9 cellular contexts compared by ENCODE assay signal in genomic region chr19:42206871-42207755, GRCh38. TPM values are rescaled to one million over a fixed set of nuclear protein-coding genes. Genes with fewer than 3 reads are reported as not detected.
DNase-seq lines count a peak whose midpoint lies in the region; FAIRE-seq and TF ChIP-seq lines count a peak whose summit lies in the region.
"Had no signal": no experiment of that assay in that cellular context is flagged by ENCODE, and none has a peak within 500 bp of the region (broad histone marks: within the 10 kb centered on the region; RNA-seq: fewer than 3 reads in every experiment).

No MANE protein-coding gene starts in this region.

- H3K27me3 ChIP-seq in PC-9 (ENCODE audit: insufficient read depth, low read depth) (no peaks in the 10 kb centered on the region), H1 (replicated peaks in 1 of 4; ENCODE audit: control insufficient read depth in 3 of 4, extremely low read depth in 1 of 4, insufficient read depth in 3 of 4, low read length in 3 of 4) (no peaks in the 10 kb centered on the region), skeletal muscle satellite cell (ENCODE audit: control insufficient read depth, insufficient read depth, low read length) (no peaks in the 10 kb centered on the region), esophagus muscularis mucosa (no peaks in the 10 kb centered on the region)

- no peak overlapping the region for H3K14ac ChIP-seq in H1 (ENCODE audit: insufficient read length)

- TF ChIP-seq CTCF in PC-9 (conservative IDR thresholded peaks at IDR 0.05) (no peak), H1 (IDR thresholded peaks at IDR 0.05; ENCODE audit: control extremely low read depth in 1 of 3, insufficient read depth in 1 of 3, low read depth in 1 of 3, low read length in 3 of 3) (no peak), esophagus muscularis mucosa (IDR thresholded peaks at IDR 0.05) (no peak)

- H2AFZ ChIP-seq in PC-9 = no peak overlapping the region
- no peak overlapping the region for H2AFZ ChIP-seq in H1 (ENCODE audit: low read length)

- H3K27ac ChIP-seq in PC-9 (peak overlapping the region; percentile 93), H1 (ENCODE audit: low read depth, low read length) (peak overlapping the region; percentile 1; the same call in 1 of the 2 replicates), esophagus muscularis mucosa (replicated peaks in 1 of 4) (no peak overlapping the region)

- H3K79me2 ChIP-seq in PC-9 (ENCODE audit: low read depth) (peaks cover 82% of the 10 kb centered on the region), H1 (ENCODE audit: control insufficient read depth in 1 of 2, insufficient read depth in 2 of 2, low read length in 2 of 2) (peaks cover 3 to 37% of the 10 kb centered on the region in 2 experiments; a peak in 3 of 4 replicates)

- H3K79me1 ChIP-seq in H1 (ENCODE audit: low read depth, low read length) = peaks cover 16% of the 10 kb centered on the region

- H3K4me1 ChIP-seq in PC-9 (replicated peaks; ENCODE audit: insufficient read depth) = peaks cover 48% of the 10 kb centered on the region
- peaks cover 0 to 10% (median 4%) of the 10 kb centered on the region in 4 experiments; a peak in 3 of 7 replicates for H3K4me1 ChIP-seq in H1 (replicated peaks in 1 of 4; ENCODE audit: control insufficient read depth in 3 of 4, insufficient read depth in 4 of 4, low read length in 3 of 4)
- peaks cover 22% of the 10 kb centered on the region for H3K4me1 ChIP-seq in skeletal muscle satellite cell (ENCODE audit: control insufficient read depth, insufficient read depth, low read length)
- peaks cover 0 to 3% (median 0%) of the 10 kb centered on the region in 4 donors for H3K4me1 ChIP-seq in esophagus muscularis mucosa

- TF ChIP-seq EP300 in H1 (IDR thresholded peaks at IDR 0.05; ENCODE audit: borderline replicate concordance in 1 of 2, low read depth in 2 of 2, low read length in 2 of 2) (no peak), esophagus muscularis mucosa (IDR thresholded peaks at IDR 0.05) (no peak)

- H2BK12ac ChIP-seq in H1 (ENCODE audit: low read depth, low read length) = no peak overlapping the region

- H3K36me3 ChIP-seq in PC-9 (ENCODE audit: low read depth) (peaks cover 51% of the 10 kb centered on the region), H1 (ENCODE audit: control insufficient read depth in 2 of 4, insufficient read depth in 4 of 4, low read length in 3 of 4) (peaks cover 6 to 60% (median 18%) of the 10 kb centered on the region in 4 experiments; a peak in 7 of 8 replicates), skeletal muscle satellite cell (ENCODE audit: insufficient read depth, low read length) (peaks cover 42% of the 10 kb centered on the region), esophagus muscularis mucosa (peaks cover 61 to 100% (median 90%) of the 10 kb centered on the region in 4 donors)

- no peak overlapping the region for H3K56ac ChIP-seq in H1 (replicated peaks; ENCODE audit: insufficient read length, low read depth, low read length)

- BruUV-seq in PC-9 (replicated peaks; lab: Mats Ljungman, UMichigan) = no TSS peak

- H4K91ac ChIP-seq in H1 (replicated peaks; ENCODE audit: insufficient read length, low read length) = no peak overlapping the region

- peak; percentile 83 for DNase-seq in GM03348 (ENCODE audit: low spot score)
- DNase-seq in PC-9 = peak; percentile 91 to 93
- DNase-seq in H1 (ENCODE audit: low read depth in 1 of 2, low spot score in 2 of 2) = no peak
- no peak for DNase-seq in GM19238 (ENCODE audit: insufficient read length, low spot score)
- DNase-seq in esophagus muscularis mucosa (ENCODE audit: extremely low spot score) = no peak
- no peak for DNase-seq in dedifferentiated amniotic fluid mesenchymal stem cell (ENCODE audit: extremely low spot score)
- DNase-seq: activated T-cell treated with anti-CD3 and anti-CD28 coated beads for 4 hours had no signal

- no peak overlapping the region for H3K18ac ChIP-seq in H1 (ENCODE audit: extremely low read depth, low read length)

- WGBS in H1 (ENCODE audit: extremely low coverage in 1 of 2, insufficient coverage in 1 of 2, insufficient read length in 1 of 2, insufficient replicate concordance in 2 of 2, low coverage in 1 of 2, low lambda C conversion rate in 2 of 2, missing lambda C conversion rate in 1 of 2), 2 experiments = 84% methylated on average over 14 of the region's 14 CpGs; no CpG with 5 or more reads in 1 of the 2 experiments
- 89% methylated on average over 6 of the region's 14 CpGs for WGBS in esophagus muscularis mucosa

- FAIRE-seq in H1 (lab: Jason Lieb, UNC) = no peak
- FAIRE-seq: GM12878 had no signal

- H3K4me2 ChIP-seq in PC-9 (peak overlapping the region; percentile 75), H1 (ENCODE audit: insufficient read depth in 1 of 2, low read depth in 2 of 2, low read length in 2 of 2) (no peak overlapping the region), skeletal muscle satellite cell (ENCODE audit: low read length) (peak overlapping the region; percentile 40)

- H3K4me3 ChIP-seq in PC-9 (peak overlapping the region; percentile 34; the same call in 1 of the 2 replicates), H1 (ENCODE audit: extremely low read depth in 1 of 4, insufficient read depth in 2 of 4, low read depth in 3 of 4, low read length in 4 of 4) (no peak overlapping the region), skeletal muscle satellite cell (ENCODE audit: low read length) (no peak overlapping the region), esophagus muscularis mucosa (no peak overlapping the region)
- H3K4me3 ChIP-seq: GM12878 had no signal

- no peak overlapping the region for H3K4ac ChIP-seq in H1 (replicated peaks; ENCODE audit: insufficient read length, low read depth, low read length)

- TF ChIP-seq POLR2A in H1 (IDR thresholded peaks at IDR 0.05; ENCODE audit: control extremely low read depth in 1 of 2, low read depth in 2 of 2, low read length in 2 of 2) = no peak
- TF ChIP-seq POLR2A in esophagus muscularis mucosa (IDR thresholded peaks at IDR 0.05; ENCODE audit: low read depth) = no peak

- no peak overlapping the region for H4K8ac ChIP-seq in H1 (ENCODE audit: extremely low read depth, insufficient read depth, low read length)

- H3K23me2 ChIP-seq in H1 (ENCODE audit: low read depth, low read length) = no peaks in the 10 kb centered on the region

- H3K9me3 ChIP-seq in PC-9 (ENCODE audit: insufficient read depth, low read depth) (no peaks in the 10 kb centered on the region), H1 (ENCODE audit: insufficient read depth in 2 of 2, low read depth in 1 of 2, low read length in 1 of 2) (no peaks in the 10 kb centered on the region), skeletal muscle satellite cell (replicated peaks; ENCODE audit: low read length) (no peaks in the 10 kb centered on the region), esophagus muscularis mucosa (no peaks in the 10 kb centered on the region)

- no peak overlapping the region for H2BK120ac ChIP-seq in H1 (replicated peaks; ENCODE audit: low read depth, low read length)

- no peak for TF ChIP-seq RAD21 in H1 (IDR thresholded peaks at IDR 0.05 in 1 of 2, conservative IDR thresholded peaks at IDR 0.05 in 1 of 2; ENCODE audit: low read depth in 2 of 2, low read length in 2 of 2)

- no peak overlapping the region; the same call in 1 of the 2 replicates for H2BK5ac ChIP-seq in H1 (ENCODE audit: low read depth, low read length)

- CTCF ChIA-PET in PC-9 (lab: Charles Lee) (interaction anchor here (0.7 to 0.8 kb wide), 2 partner anchors 36 to 76 kb away, joined by 3 to 4 read pairs; no protein-coding TSS in a partner anchor), H1 (lab: Charles Lee; ENCODE audit: partially characterized antibody) (interaction anchor here (1.0 to 1.5 kb wide), 3 partner anchors 9 to 93 kb away, joined by 3 to 5 read pairs (median 3); no protein-coding TSS in a partner anchor)

- H3K23ac ChIP-seq in H1 (ENCODE audit: insufficient read length) = no peak overlapping the region

- intact Hi-C loops in PC-9 (cut with micrococcal nuclease; ENCODE audit: unreplicated experiment) = loop anchor here (1.0 to 5.0 kb wide), 3 partner anchors 10 to 74 kb away; partner anchors contain the start of genes DEDD2 and GSK3A
- intact Hi-C loops in esophagus muscularis mucosa (cut with DNase I) = no loop called here

- POLR2A ChIA-PET in PC-9 (lab: Charles Lee; ENCODE audit: unreplicated experiment) (interaction anchor here (0.5 to 1.0 kb wide), 3 partner anchors 10 to 74 kb away, joined by 3 to 9 read pairs (median 3); no protein-coding TSS in a partner anchor), H1 (lab: Charles Lee; ENCODE audit: partially characterized antibody) (interaction anchor here (0.7 to 2.2 kb wide), 4 partner anchors 10 to 143 kb away, joined by 3 to 5 read pairs (median 4); partner anchors contain the start of genes DEDD2, GRIK5 and ZNF526)

- H2BK20ac ChIP-seq in H1 (ENCODE audit: low read length) = no peak overlapping the region

- H4K5ac ChIP-seq in H1 (ENCODE audit: insufficient read length, low read depth, low read length) = no peak overlapping the region

- H3K9ac ChIP-seq in H1 (replicated peaks in 1 of 4; ENCODE audit: extremely low read depth in 1 of 4, low read depth in 3 of 4, low read length in 3 of 4) (no peak overlapping the region), skeletal muscle satellite cell (ENCODE audit: low read depth, low read length) (no peak overlapping the region)

- H2AK5ac ChIP-seq in H1 (ENCODE audit: low read depth, low read length) = no peak overlapping the region

- H4K20me1 ChIP-seq in PC-9 (ENCODE audit: insufficient read depth) (no peaks in the 10 kb centered on the region), H1 (replicated peaks in 1 of 2; ENCODE audit: control insufficient read depth in 1 of 2, insufficient read depth in 2 of 2, low read length in 2 of 2) (peaks cover 5 to 23% of the 10 kb centered on the region in 2 experiments)

- H3F3A ChIP-seq in PC-9 (ENCODE audit: insufficient read depth, low read depth) = peaks cover 56% of the 10 kb centered on the region

- no peaks in the 10 kb centered on the region for H3K9me2 ChIP-seq in PC-9 (ENCODE audit: insufficient read depth)

- H2BK15ac ChIP-seq in H1 (ENCODE audit: low read length) = no peak overlapping the region

RNA-seq across cellular contexts. Expression of gene DEDD2, which starts 10.4 kb away (rescaled TPM):
- total RNA-seq in PC-9 (2021) (45.6 and 49.6 TPM in 2 replicates), esophagus muscularis mucosa (10 to 100 TPM; 22.0 to 42.1 (median 31.2) TPM)
- 32.6 and 37.8 TPM in 2 replicates for total RNA-seq in H1 (2021; fragmentation: NEBNext Ultra II Directional; extraction: Animal tissue kit (Norgen Biotek cat#: 25700))
- polyA plus RNA-seq in H1 (2011; rRNA removed) = 65.0 and 74.3 TPM in 2 replicates
- 64.5 TPM for polyA plus RNA-seq in H1 (2011; cell fraction: cytosol; rRNA removed)
- polyA plus RNA-seq in H1 (2011; cell fraction: nucleus; rRNA removed) = 52.0 TPM
- polyA plus RNA-seq in H1 (2012, experiment 1 of 2) = 29.1 to 44.2 TPM (median 37.3 TPM) in 4 replicates
- polyA plus RNA-seq in H1 (2012, experiment 2 of 2) = 36.5 TPM
- 20.7 TPM for polyA plus RNA-seq in H1 (2013, experiment 1 of 2)
- 22.1 TPM for polyA plus RNA-seq in H1 (2013, experiment 2 of 2)
- 22.7 and 27.2 TPM in 2 replicates for polyA minus RNA-seq in H1 (2011; rRNA and poly(A)+ RNA removed)
- 19.7 TPM for polyA minus RNA-seq in H1 (2011; cell fraction: cytosol; rRNA and poly(A)+ RNA removed)
- 20.2 TPM for polyA minus RNA-seq in H1 (2011; cell fraction: nucleus; rRNA and poly(A)+ RNA removed)
- total RNA-seq in skeletal muscle satellite cell (2012; rRNA removed) = 20.3 and 22.7 TPM in 2 replicates

RNA-seq across cellular contexts. Expression of gene ZNF526, which starts 13.0 kb away (rescaled TPM):
- total RNA-seq in PC-9 (2021) = 13.4 and 13.9 TPM in 2 replicates
- total RNA-seq in H1 (2021; fragmentation: NEBNext Ultra II Directional; extraction: Animal tissue kit (Norgen Biotek cat#: 25700)) = 13.5 and 14.1 TPM in 2 replicates
- 8.4 and 10.0 TPM in 2 replicates for polyA plus RNA-seq in H1 (2011; rRNA removed)
- 5.9 TPM for polyA plus RNA-seq in H1 (2011; cell fraction: cytosol; rRNA removed)
- 8.1 TPM for polyA plus RNA-seq in H1 (2011; cell fraction: nucleus; rRNA removed)
- polyA plus RNA-seq in H1 (2012, experiment 1 of 2) = 8.9 to 13.4 TPM (median 11.7 TPM) in 4 replicates
- polyA plus RNA-seq in H1 (2012, experiment 2 of 2) = 12.1 TPM
- 5.9 TPM for polyA plus RNA-seq in H1 (2013, experiment 1 of 2)
- polyA plus RNA-seq in H1 (2013, experiment 2 of 2) = 5.6 TPM
- polyA minus RNA-seq in H1 (2011; rRNA and poly(A)+ RNA removed) = 17.3 and 18.5 TPM in 2 replicates
- 9.7 TPM for polyA minus RNA-seq in H1 (2011; cell fraction: cytosol; rRNA and poly(A)+ RNA removed)
- 13.3 TPM for polyA minus RNA-seq in H1 (2011; cell fraction: nucleus; rRNA and poly(A)+ RNA removed)
- 13.7 and 17.3 TPM in 2 replicates for total RNA-seq in skeletal muscle satellite cell (2012; rRNA removed)
- total RNA-seq in esophagus muscularis mucosa = 1 to 10 TPM; 4.3 to 8.6 (median 7.1) TPM

RNA-seq across cellular contexts. Expression of gene GSK3A, which starts 35.3 kb away (rescaled TPM):
- 37.4 and 44.6 TPM in 2 replicates for total RNA-seq in PC-9 (2021)
- 54.9 and 55.3 TPM in 2 replicates for total RNA-seq in H1 (2021; fragmentation: NEBNext Ultra II Directional; extraction: Animal tissue kit (Norgen Biotek cat#: 25700))
- 84.0 and 89.0 TPM in 2 replicates for polyA plus RNA-seq in H1 (2011; rRNA removed)
- 50.8 TPM for polyA plus RNA-seq in H1 (2011; cell fraction: cytosol; rRNA removed)
- 64.5 TPM for polyA plus RNA-seq in H1 (2011; cell fraction: nucleus; rRNA removed)
- polyA plus RNA-seq in H1 (2012, experiment 1 of 2) = 47.7 to 66.9 TPM (median 65.1 TPM) in 4 replicates
- 72.4 TPM for polyA plus RNA-seq in H1 (2012, experiment 2 of 2)
- 70.7 TPM for polyA plus RNA-seq in H1 (2013, experiment 1 of 2)
- polyA plus RNA-seq in H1 (2013, experiment 2 of 2) = 64.0 TPM
- polyA minus RNA-seq in H1 (2011; rRNA and poly(A)+ RNA removed) = 33.0 and 46.2 TPM in 2 replicates
- 23.0 TPM for polyA minus RNA-seq in H1 (2011; cell fraction: cytosol; rRNA and poly(A)+ RNA removed)
- 13.5 TPM for polyA minus RNA-seq in H1 (2011; cell fraction: nucleus; rRNA and poly(A)+ RNA removed)
- 21.4 and 22.3 TPM in 2 replicates for total RNA-seq in skeletal muscle satellite cell (2012; rRNA removed)
- total RNA-seq in esophagus muscularis mucosa = 10 to 100 TPM; 33.8 to 46.1 (median 41.8) TPM

RNA-seq across cellular contexts. Expression of gene ERF, which starts 47.8 kb away (rescaled TPM):
- total RNA-seq in PC-9 (2021) (57.4 and 79.1 TPM in 2 replicates), esophagus muscularis mucosa (10 to 100 TPM; 16.6 to 38.8 (median 35.5) TPM)
- total RNA-seq in H1 (2021; fragmentation: NEBNext Ultra II Directional; extraction: Animal tissue kit (Norgen Biotek cat#: 25700)) = 62.7 and 73.9 TPM in 2 replicates
- polyA plus RNA-seq in H1 (2011; rRNA removed) = 43.7 and 67.6 TPM in 2 replicates
- 45.9 TPM for polyA plus RNA-seq in H1 (2011; cell fraction: cytosol; rRNA removed)
- polyA plus RNA-seq in H1 (2011; cell fraction: nucleus; rRNA removed) = 144 TPM
- 39.2 to 53.3 TPM (median 50.3 TPM) in 4 replicates for polyA plus RNA-seq in H1 (2012, experiment 1 of 2)
- polyA plus RNA-seq in H1 (2012, experiment 2 of 2) = 34.9 TPM
- 40.5 TPM for polyA plus RNA-seq in H1 (2013, experiment 1 of 2)
- polyA plus RNA-seq in H1 (2013, experiment 2 of 2) = 40.3 TPM
- polyA minus RNA-seq in H1 (2011; rRNA and poly(A)+ RNA removed) = 20.2 and 23.3 TPM in 2 replicates
- polyA minus RNA-seq in H1 (2011; cell fraction: cytosol; rRNA and poly(A)+ RNA removed) = 39.0 TPM
- polyA minus RNA-seq in H1 (2011; cell fraction: nucleus; rRNA and poly(A)+ RNA removed) = 34.2 TPM
- total RNA-seq in skeletal muscle satellite cell (2012; rRNA removed) = 26.6 and 46.1 TPM in 2 replicates

Comparison
In these comparisons a context has a peak if more than half of its experiments do, and no peak if none do; other contexts are left out.
1. DNase-seq: peak in GM03348 (single experiment) and PC-9 (2 of 2); none in H1 (0 of 2), GM19238 (single experiment), esophagus muscularis mucosa (single experiment) and dedifferentiated amniotic fluid mesenchymal stem cell (single experiment).
2. H3K27ac ChIP-seq: peak in PC-9 (single experiment) and H1 (single experiment); none in esophagus muscularis mucosa (0 of 4).
3. H3K4me2 ChIP-seq: peak in PC-9 (single experiment) and skeletal muscle satellite cell (single experiment); none in H1 (0 of 2).